ENCODE assay signal across 1 cellular context in genomic region chr1:62437273-62437945, GRCh38.
TF ChIP-seq lines count a peak whose summit lies in the region.

No MANE protein-coding gene starts in this region.

TF ChIP-seq in K562, 482 proteins besides CTCF, POLR2A, EP300 and RAD21 (continued from another document and continues in another):
- peak; percentile 66; the same call in 1 of the 2 replicates for TF ChIP-seq ELK1 (CRISPR knock-in tag; IDR thresholded peaks at IDR 0.05)
- no peak for TF ChIP-seq BRD9 (IDR thresholded peaks at IDR 0.05; ENCODE audit: low read depth, partially characterized antibody)
- no peak for TF ChIP-seq CAMTA2 (CRISPR knock-in tag; conservative IDR thresholded peaks at IDR 0.05)
- TF ChIP-seq THRB (CRISPR knock-in tag; conservative IDR thresholded peaks at IDR 0.05), result no peak
- peak; percentile 7; the same call in 1 of the 2 replicates for TF ChIP-seq ZNF584 (CRISPR knock-in tag; IDR thresholded peaks at IDR 0.05; ENCODE audit: low read depth)
- TF ChIP-seq RBM34 (IDR thresholded peaks at IDR 0.05; ENCODE audit: borderline replicate concordance, insufficient read depth, low read length), result 0 out of 2 replicates have a peak, but pooled peaks have one; percentile 62
- 0 out of 2 replicates have a peak, but pooled peaks have one; percentile 5 for TF ChIP-seq NR1H2 (CRISPR knock-in tag; IDR thresholded peaks at IDR 0.05)
- TF ChIP-seq HLTF (IDR thresholded peaks at IDR 0.05), result no peak
- no peak for TF ChIP-seq NFRKB (IDR thresholded peaks at IDR 0.05; ENCODE audit: low read depth)
- no peak for TF ChIP-seq ZNF277 (CRISPR knock-in tag; IDR thresholded peaks at IDR 0.05; ENCODE audit: borderline replicate concordance)
- no peak for TF ChIP-seq ZFP36 (IDR thresholded peaks at IDR 0.05; ENCODE audit: low read depth, low read length, partially characterized antibody)
- no peak for TF ChIP-seq POLR2B (IDR thresholded peaks at IDR 0.05; ENCODE audit: low read depth, partially characterized antibody)
- peak; percentile 68 for TF ChIP-seq CHD1 (IDR thresholded peaks at IDR 0.05; ENCODE audit: low read length)
- TF ChIP-seq ZBTB5 (IDR thresholded peaks at IDR 0.05), result no peak
- no peak for TF ChIP-seq YBX1 (IDR thresholded peaks at IDR 0.05)
- no peak for TF ChIP-seq GTF2F1 (IDR thresholded peaks at IDR 0.05; ENCODE audit: low read depth, low read length)
- no peak for TF ChIP-seq STAT6 (CRISPR knock-in tag; IDR thresholded peaks at IDR 0.05)
- no peak for TF ChIP-seq U2AF2 (optimal IDR thresholded peaks at IDR 0.05; ENCODE audit: low read depth, low read length)
- no peak for TF ChIP-seq ZBTB43 (CRISPR knock-in tag; IDR thresholded peaks at IDR 0.05)
- TF ChIP-seq VEZF1 (CRISPR knock-in tag; IDR thresholded peaks at IDR 0.05), result peak; percentile 50
- no peak for TF ChIP-seq PHTF2 (CRISPR knock-in tag; IDR thresholded peaks at IDR 0.05)
- TF ChIP-seq SNAPC5 (CRISPR knock-in tag; IDR thresholded peaks at IDR 0.05), result no peak
- TF ChIP-seq ZNF175 (CRISPR knock-in tag; IDR thresholded peaks at IDR 0.05; ENCODE audit: low read depth), result no peak
- TF ChIP-seq KHSRP (IDR thresholded peaks at IDR 0.05), result no peak
- TF ChIP-seq TGIF2 (CRISPR knock-in tag; IDR thresholded peaks at IDR 0.05), result no peak
- TF ChIP-seq ZBTB33 (CRISPR knock-in tag; IDR thresholded peaks at IDR 0.05), result no peak
- TF ChIP-seq RBM15 (IDR thresholded peaks at IDR 0.05; ENCODE audit: insufficient read depth, low read length), result no peak
- no peak for TF ChIP-seq NEUROD1 (IDR thresholded peaks at IDR 0.05; ENCODE audit: borderline replicate concordance, low read depth, low read length, partially characterized antibody)
- no peak for TF ChIP-seq MTF1 (CRISPR knock-in tag; IDR thresholded peaks at IDR 0.05; ENCODE audit: borderline replicate concordance)
- TF ChIP-seq DEAF1 (CRISPR knock-in tag; IDR thresholded peaks at IDR 0.05), result no peak
- TF ChIP-seq CBX2 (IDR thresholded peaks at IDR 0.05; ENCODE audit: insufficient read depth, low read length, poor library complexity, severe bottlenecking), result no peak
- TF ChIP-seq ZNF395 (CRISPR knock-in tag; IDR thresholded peaks at IDR 0.05), result no peak
- no peak for TF ChIP-seq HNRNPLL (IDR thresholded peaks at IDR 0.05; ENCODE audit: low read depth, low read length, poor library complexity, severe bottlenecking)
- no peak for TF ChIP-seq XRCC3 (IDR thresholded peaks at IDR 0.05)
- no peak for TF ChIP-seq POLR3G (IDR thresholded peaks at IDR 0.05; ENCODE audit: extremely low read depth, insufficient read length, insufficient replicate concordance)
- peak; percentile 75 for TF ChIP-seq SAP30 (IDR thresholded peaks at IDR 0.05; ENCODE audit: borderline replicate concordance, insufficient read depth, low read depth, low read length, poor library complexity, severe bottlenecking)
- no peak for TF ChIP-seq ZNF696 (CRISPR knock-in tag; conservative IDR thresholded peaks at IDR 0.05)
- peak; percentile 6; the same call in 1 of the 2 replicates for TF ChIP-seq MTA3 (IDR thresholded peaks at IDR 0.05; ENCODE audit: borderline replicate concordance)
- no peak for TF ChIP-seq ZNF197 (CRISPR knock-in tag; IDR thresholded peaks at IDR 0.05; ENCODE audit: low read depth)
- TF ChIP-seq FOXA3 (CRISPR knock-in tag; conservative IDR thresholded peaks at IDR 0.05 in 1 of 2, IDR thresholded peaks at IDR 0.05 in 1 of 2), result no peak
- no peak for TF ChIP-seq BCL6 (CRISPR knock-in tag; IDR thresholded peaks at IDR 0.05)
- TF ChIP-seq ZNF280B (CRISPR knock-in tag; IDR thresholded peaks at IDR 0.05), result no peak
- TF ChIP-seq ETS1 (conservative IDR thresholded peaks at IDR 0.05; ENCODE audit: control insufficient read depth, low read depth, low read length), result no peak
